ENCODE assay signal across 10 cellular contexts in the genomic region with DNA sequence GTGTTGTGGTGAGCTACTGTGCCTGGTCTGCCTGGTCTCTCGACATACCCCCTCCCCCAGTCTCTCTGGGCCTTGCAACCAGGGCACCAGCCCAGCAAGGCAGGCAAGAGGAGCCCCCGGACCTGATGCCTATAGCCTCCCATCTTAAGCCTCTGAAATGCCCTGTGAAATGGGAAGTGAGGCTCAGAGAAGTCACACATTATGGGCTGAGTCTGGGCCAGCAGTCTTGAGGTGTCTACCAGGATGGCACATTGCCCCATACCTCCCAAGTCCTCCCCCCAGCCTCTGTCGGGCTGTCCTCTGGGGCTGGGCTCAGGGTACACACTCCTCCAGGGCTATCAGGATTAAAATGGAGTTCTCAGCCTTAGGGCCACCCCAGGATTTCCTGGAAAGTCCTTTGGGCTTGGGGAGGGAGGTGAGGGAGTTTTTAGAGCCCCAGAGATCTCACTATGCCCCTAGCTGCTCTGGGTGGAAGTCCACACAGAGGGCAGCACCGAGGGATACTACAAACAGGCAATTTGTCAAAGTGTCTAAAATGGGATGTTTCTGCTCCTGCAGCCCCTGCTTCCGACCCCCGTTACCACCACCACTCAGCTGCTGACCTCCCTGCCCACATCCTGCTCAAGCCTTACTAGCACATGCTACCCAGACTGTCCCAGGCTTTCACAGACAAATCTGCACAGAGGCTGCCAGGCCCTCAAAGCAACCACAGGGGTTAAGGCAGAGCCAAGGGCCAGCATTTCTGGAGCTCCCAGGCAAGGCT. TPM values are rescaled to one million over a fixed set of nuclear protein-coding genes. Genes with fewer than 3 reads are reported as not detected.
DNase-seq lines count a peak whose midpoint lies in the region; ATAC-seq and TF ChIP-seq lines count a peak whose summit lies in the region.
"Had no signal": no experiment of that assay in that cellular context is flagged by ENCODE, and none has a peak within 500 bp of the region (broad histone marks: within the 10 kb centered on the region; RNA-seq: fewer than 3 reads in every experiment).

No MANE protein-coding gene starts in this region.

- ATAC-seq in GM21619 (IDR thresholded peaks at IDR 0.05; ENCODE audit: unreplicated experiment) (no peak), aorta (ENCODE audit: low FRiP score) (no peak)
- ATAC-seq: left colon had no signal

- H3K36me3 Mint-ChIP-seq in activated naive CD4-positive, alpha-beta T cell treated with anti-CD3 and anti-CD28 coated beads for 36 hours (ENCODE audit: low read depth) = no peaks in the 10 kb centered on the region
- H3K36me3 Mint-ChIP-seq in type B pancreatic cell = no peaks in the 10 kb centered on the region

- H3K27ac ChIP-seq in SK-N-SH (ENCODE audit: low read depth in 2 of 2, low read length in 1 of 2) (peak overlapping the region in 1 of 2 experiments; percentile 51; a peak in 1 of 4 replicates), aorta (ENCODE audit: low read depth in 1 of 2, low read length in 2 of 2) (no peak overlapping the region), mammary epithelial cell (ENCODE audit: insufficient read depth, low read depth, low read length) (no peak overlapping the region)
- H3K27ac ChIP-seq: SK-N-MC had no signal

- H3K4me2 ChIP-seq in SK-N-SH = no peak overlapping the region; the same call in 1 of the 2 replicates
- no peak overlapping the region for H3K4me2 ChIP-seq in mammary epithelial cell (ENCODE audit: insufficient read depth, low read depth, low read length)

- H3F3A ChIP-seq in SK-N-SH (replicated peaks; ENCODE audit: insufficient read depth) = peaks cover 14% of the 10 kb centered on the region

- H3K4me3 ChIP-seq in SK-N-SH (ENCODE audit: low read depth in 2 of 2, low read length in 1 of 2) (no peak overlapping the region), fibroblast of pulmonary artery (replicated peaks; ENCODE audit: low read depth, low read length) (no peak overlapping the region), aorta (ENCODE audit: low read length in 2 of 2) (no peak overlapping the region), mammary epithelial cell (replicated peaks in 1 of 3; ENCODE audit: insufficient read depth in 1 of 3, low read depth in 2 of 3, low read length in 3 of 3) (no peak overlapping the region)
- H3K4me3 ChIP-seq: SK-N-MC had no signal

- H3K9me2 ChIP-seq in SK-N-SH = no peaks in the 10 kb centered on the region

- in situ Hi-C loops in mammary epithelial cell (cut with MboI; ENCODE audit: low sequenced_read_pairs in 2 of 2) = no loop called here

- peaks cover 63% of the 10 kb centered on the region for H3K4me1 Mint-ChIP-seq in activated naive CD4-positive, alpha-beta T cell treated with anti-CD3 and anti-CD28 coated beads for 36 hours (ENCODE audit: low read depth)
- peaks cover 17% of the 10 kb centered on the region for H3K4me1 Mint-ChIP-seq in type B pancreatic cell (ENCODE audit: unreplicated experiment)

- no peak for TF ChIP-seq EP300 in SK-N-SH (IDR thresholded peaks at IDR 0.05; ENCODE audit: borderline replicate concordance in 1 of 2, low read depth in 1 of 2, low read length in 1 of 2)

- intact Hi-C loops in activated naive CD4-positive, alpha-beta T cell treated with anti-CD3 and anti-CD28 coated beads for 36 hours (cut with micrococcal nuclease) = no loop called here
- intact Hi-C loops in aorta (cut with DNase I) (no loop called here), mammary epithelial cell (cut with micrococcal nuclease) (no loop called here)

- POLR2A ChIA-PET in SK-N-SH (lab: Yijun Ruan, JAX) = interaction anchor here (0.7 to 2.8 kb wide), 4 partner anchors 10 to 271 kb away, joined by 3 to 12 read pairs (median 4); partner anchors contain the start of gene PDXP

- H3K36me3 ChIP-seq in SK-N-SH (replicated peaks in 1 of 2; ENCODE audit: control insufficient read depth in 1 of 2, insufficient read depth in 2 of 2, low read length in 1 of 2) (peaks cover 0 to 4% of the 10 kb centered on the region in 2 experiments), aorta (ENCODE audit: control insufficient read depth in 1 of 2, insufficient read depth in 2 of 2, low read length in 1 of 2) (no peaks in the 10 kb centered on the region), mammary epithelial cell (ENCODE audit: insufficient read depth, low read length) (no peaks in the 10 kb centered on the region)

- H4K20me1 ChIP-seq in SK-N-SH (ENCODE audit: insufficient read depth) (no peaks in the 10 kb centered on the region), mammary epithelial cell (ENCODE audit: insufficient read depth, low read length) (no peaks in the 10 kb centered on the region)

- no peak for TF ChIP-seq RAD21 in SK-N-SH (IDR thresholded peaks at IDR 0.05; ENCODE audit: low read length)

- DNase-seq in activated naive CD4-positive, alpha-beta T cell treated with anti-CD3 and anti-CD28 coated beads for 36 hours = no peak
- DNase-seq in activated naive CD4-positive, alpha-beta T cell (lab: John Stamatoyannopoulos, UW) = no peak
- DNase-seq in SK-N-SH (no peak), fibroblast of pulmonary artery (ENCODE audit: low read depth) (peak; percentile 68), type B pancreatic cell (ENCODE audit: extremely low spot score, unreplicated experiment) (no peak), aorta (no peak), mammary epithelial cell (no peak)
- DNase-seq: left colon had no signal

- H3K4me1 ChIP-seq in SK-N-SH (ENCODE audit: control insufficient read depth in 1 of 2, insufficient read depth in 2 of 2, low read depth in 1 of 2, low read length in 1 of 2) (peaks cover 27 to 69% of the 10 kb centered on the region in 2 experiments), aorta (ENCODE audit: control insufficient read depth in 1 of 2, insufficient read depth in 2 of 2, low read length in 2 of 2) (no peaks in the 10 kb centered on the region), mammary epithelial cell (ENCODE audit: insufficient read depth, low read length) (peaks cover 22% of the 10 kb centered on the region)

- no peaks in the 10 kb centered on the region for H3K27me3 Mint-ChIP-seq in activated naive CD4-positive, alpha-beta T cell treated with anti-CD3 and anti-CD28 coated beads for 36 hours (ENCODE audit: low read depth)
- H3K27me3 Mint-ChIP-seq in type B pancreatic cell = no peaks in the 10 kb centered on the region

- H3K4me3 Mint-ChIP-seq in activated naive CD4-positive, alpha-beta T cell treated with anti-CD3 and anti-CD28 coated beads for 36 hours = no peak overlapping the region
- peak overlapping the region; percentile 17 for H3K4me3 Mint-ChIP-seq in type B pancreatic cell

- peaks cover 7% of the 10 kb centered on the region; the same call in 1 of the 2 replicates for H3K79me2 ChIP-seq in SK-N-SH (ENCODE audit: insufficient read depth)
- peaks cover 14% of the 10 kb centered on the region for H3K79me2 ChIP-seq in mammary epithelial cell (ENCODE audit: insufficient read depth, low read length)

- H2AFZ ChIP-seq in SK-N-SH (ENCODE audit: low read depth) = no peak overlapping the region
- no peak overlapping the region for H2AFZ ChIP-seq in mammary epithelial cell (ENCODE audit: low read depth, low read length)

- no peaks in the 10 kb centered on the region for H3K27me3 ChIP-seq in SK-N-SH (ENCODE audit: insufficient read depth)
- H3K27me3 ChIP-seq in aorta (ENCODE audit: control insufficient read depth in 1 of 2, insufficient read depth in 2 of 2, low read length in 1 of 2) = no peaks in the 10 kb centered on the region
- H3K27me3 ChIP-seq in mammary epithelial cell (ENCODE audit: insufficient read depth, low read length) = no peaks in the 10 kb centered on the region

- dilution Hi-C loops in mammary epithelial cell (cut with HindIII; ENCODE audit: low sequenced_read_pairs) = no loop called here

- H3K9me3 ChIP-seq in SK-N-SH (no peaks in the 10 kb centered on the region), aorta (ENCODE audit: control insufficient read depth, low read length) (no peaks in the 10 kb centered on the region), mammary epithelial cell (replicated peaks; ENCODE audit: insufficient read depth, low read length) (no peaks in the 10 kb centered on the region)

- TF ChIP-seq CTCF in SK-N-SH (IDR thresholded peaks at IDR 0.05) (peak; percentile 21; the same call in 1 of the 2 replicates), fibroblast of pulmonary artery (IDR thresholded peaks at IDR 0.05; ENCODE audit: low read length, missing control alignments) (peak; percentile 51), type B pancreatic cell (conservative IDR thresholded peaks at IDR 0.05) (peak; percentile 49), mammary epithelial cell (conservative IDR thresholded peaks at IDR 0.05 in 1 of 2, IDR thresholded peaks at IDR 0.05 in 1 of 2; ENCODE audit: extremely low read depth in 1 of 2, insufficient read depth in 1 of 2, low read depth in 1 of 2, low read length in 2 of 2) (peak in 1 of 2 donors; percentile 11)

- H3K9me3 Mint-ChIP-seq in activated naive CD4-positive, alpha-beta T cell treated with anti-CD3 and anti-CD28 coated beads for 36 hours = no peaks in the 10 kb centered on the region
- H3K9me3 Mint-ChIP-seq in type B pancreatic cell = no peaks in the 10 kb centered on the region

- no peak overlapping the region for H3K9ac ChIP-seq in SK-N-SH
- no peak overlapping the region for H3K9ac ChIP-seq in mammary epithelial cell (ENCODE audit: insufficient read depth, low read length)

- CTCF ChIA-PET in activated naive CD4-positive, alpha-beta T cell treated with anti-CD3 and anti-CD28 coated beads for 36 hours (lab: Charles Lee) = interaction anchor here (0.6 to 5.7 kb wide), 8 partner anchors 9 to 323 kb away, joined by 3 to 42 read pairs (median 8); partner anchors contain the start of gene GGA1
- CTCF ChIA-PET in SK-N-SH (lab: Yijun Ruan, JAX) (interaction anchor here (1.1 to 34.3 kb wide), 7 partner anchors 8 to 99 kb away, joined by 4 to 898 read pairs (median 7); partner anchors contain the start of genes LGALS1, NOL12 and PDXP), mammary epithelial cell (lab: Charles Lee; ENCODE audit: low non-redundant PET) (interaction anchor here (0.7 kb wide), 1 partner anchor 30 kb away, joined by 3 read pairs; no protein-coding TSS in a partner anchor)

- BruUV-seq in mammary epithelial cell (replicated peaks; lab: Mats Ljungman, UMichigan) = no TSS peak

- H3K27ac Mint-ChIP-seq in activated naive CD4-positive, alpha-beta T cell treated with anti-CD3 and anti-CD28 coated beads for 36 hours = peak overlapping the region; percentile 13
- H3K27ac Mint-ChIP-seq in type B pancreatic cell = no peak overlapping the region

- WGBS in SK-N-SH (ENCODE audit: low lambda C conversion rate) = 77% methylated on average over 4 of the region's 6 CpGs
- 73 to 78% methylated on average over 6 of the region's 6 CpGs for WGBS in aorta, 2 donors
- whole genome bisulfite sequencing in mammary epithelial cell (ENCODE audit: low coverage, missing lambda C conversion rate) = 90% methylated on average over 2 of the region's 6 CpGs

RNA-seq across cellular contexts. Expression of gene SH3BP1, which starts 3.1 kb away (rescaled TPM):
- 10 to 100 TPM; 45.9 to 51.0 TPM for total RNA-seq in activated naive CD4-positive, alpha-beta T cell treated with anti-CD3 and anti-CD28 coated beads for 36 hours
- polyA plus RNA-seq in SK-N-SH (2012; rRNA removed) (8.6 and 8.9 TPM in 2 replicates), aorta (10 to 100 TPM in 1 of 2 donors, 1 to 10 TPM in 1; 3.5 to 14.8 TPM), mammary epithelial cell (43.7 TPM)
- polyA plus RNA-seq in SK-N-SH (2012; cell fraction: cytosol; rRNA removed) = 5.9 and 10.2 TPM in 2 replicates
- 28.2 and 29.7 TPM in 2 replicates for polyA plus RNA-seq in SK-N-SH (2012; cell fraction: nucleus; rRNA removed)
- total RNA-seq in type B pancreatic cell (ENCODE audit: low replicate concordance) (30.0 and 31.1 TPM in 2 replicates), aorta (10 to 100 TPM in 1 of 2 donors, 1 to 10 TPM in 1; 7.2 to 18.2 TPM), mammary epithelial cell (10 to 100 TPM; 28.2 to 65.9 TPM)
- 77.9 TPM for polyA minus RNA-seq in mammary epithelial cell

RNA-seq across cellular contexts. Expression of gene PDXP, which starts 22.2 kb away (rescaled TPM):
- total RNA-seq in activated naive CD4-positive, alpha-beta T cell treated with anti-CD3 and anti-CD28 coated beads for 36 hours = 10 to 100 TPM; 17.4 to 19.2 TPM
- polyA plus RNA-seq in SK-N-SH (2012; rRNA removed) (22.5 and 24.5 TPM in 2 replicates), aorta (10 to 100 TPM in 1 of 2 donors, 1 to 10 TPM in 1; 4.7 to 16.2 TPM), mammary epithelial cell (19.4 TPM)
- polyA plus RNA-seq in SK-N-SH (2012; cell fraction: cytosol; rRNA removed) = 13.3 and 20.5 TPM in 2 replicates
- 7.5 and 7.9 TPM in 2 replicates for polyA plus RNA-seq in SK-N-SH (2012; cell fraction: nucleus; rRNA removed)
- total RNA-seq in type B pancreatic cell (ENCODE audit: low replicate concordance) (15.6 and 30.2 TPM in 2 replicates), aorta (1 to 10 TPM; 4.0 to 5.5 TPM), mammary epithelial cell (1 to 10 TPM; 5.8 to 6.9 TPM)
- 10.4 TPM for polyA minus RNA-seq in mammary epithelial cell

RNA-seq across cellular contexts. Expression of gene GGA1, which starts 27.7 kb away (rescaled TPM):
- total RNA-seq in activated naive CD4-positive, alpha-beta T cell treated with anti-CD3 and anti-CD28 coated beads for 36 hours = 10 to 100 TPM; 46.1 to 49.1 TPM
- 81.1 and 99.4 TPM in 2 replicates for polyA plus RNA-seq in SK-N-SH (2012; rRNA removed)
- polyA plus RNA-seq in SK-N-SH (2012; cell fraction: cytosol; rRNA removed) = 26.3 and 38.0 TPM in 2 replicates
- polyA plus RNA-seq in SK-N-SH (2012; cell fraction: nucleus; rRNA removed) = 424 and 495 TPM in 2 replicates
- total RNA-seq in type B pancreatic cell (ENCODE audit: low replicate concordance) = 71.8 and 80.2 TPM in 2 replicates
- total RNA-seq in aorta = 10 to 100 TPM; 35.7 to 62.7 TPM
- 10 to 100 TPM; 14.4 to 68.7 TPM for polyA plus RNA-seq in aorta
- total RNA-seq in mammary epithelial cell = 10 to 100 TPM; 33.8 to 60.2 TPM
- 26.7 TPM for polyA plus RNA-seq in mammary epithelial cell
- polyA minus RNA-seq in mammary epithelial cell = 56.2 TPM

RNA-seq across cellular contexts. Expression of gene LGALS1, which starts 39.1 kb away (rescaled TPM):
- 10 to 100 TPM; 62.7 to 70.2 TPM for total RNA-seq in activated naive CD4-positive, alpha-beta T cell treated with anti-CD3 and anti-CD28 coated beads for 36 hours
- 9,680 and 12,045 TPM in 2 replicates for polyA plus RNA-seq in SK-N-SH (2012; rRNA removed)
- polyA plus RNA-seq in SK-N-SH (2012; cell fraction: cytosol; rRNA removed) = 4,725 and 6,471 TPM in 2 replicates
- polyA plus RNA-seq in SK-N-SH (2012; cell fraction: nucleus; rRNA removed) = 4,064 and 4,989 TPM in 2 replicates
- 1.8 and 235 TPM in 2 replicates for total RNA-seq in type B pancreatic cell (ENCODE audit: low replicate concordance)
- total RNA-seq in aorta = 1,000 to 10,000 TPM; 1,050 to 1,178 TPM
- 1,000 to 10,000 TPM; 1,845 to 3,139 TPM for polyA plus RNA-seq in aorta
- total RNA-seq in mammary epithelial cell = 1,000 to 10,000 TPM; 2,888 to 3,171 TPM
- polyA plus RNA-seq in mammary epithelial cell = 6,743 TPM
- polyA minus RNA-seq in mammary epithelial cell = 4,799 TPM

RNA-seq across cellular contexts. Expression of gene NOL12, which starts 49.8 kb away (rescaled TPM):
- 10 to 100 TPM; 26.7 to 30.4 TPM for total RNA-seq in activated naive CD4-positive, alpha-beta T cell treated with anti-CD3 and anti-CD28 coated beads for 36 hours
- polyA plus RNA-seq in SK-N-SH (2012; rRNA removed) = 48.2 and 52.2 TPM in 2 replicates
- 40.0 and 45.5 TPM in 2 replicates for polyA plus RNA-seq in SK-N-SH (2012; cell fraction: cytosol; rRNA removed)
- polyA plus RNA-seq in SK-N-SH (2012; cell fraction: nucleus; rRNA removed) = 141 and 151 TPM in 2 replicates
- 18.5 and 23.9 TPM in 2 replicates for total RNA-seq in type B pancreatic cell (ENCODE audit: low replicate concordance)
- 10 to 100 TPM; 11.1 to 15.4 TPM for total RNA-seq in aorta
- 10 to 100 TPM; 13.0 to 19.0 TPM for polyA plus RNA-seq in aorta
- 10 to 100 TPM in 1 of 2 donors, 1 to 10 TPM in 1; 8.0 to 32.4 TPM for total RNA-seq in mammary epithelial cell
- polyA plus RNA-seq in mammary epithelial cell = 21.2 TPM
- 11.9 TPM for polyA minus RNA-seq in mammary epithelial cell
